In genomic region chr2:241307055-241307454, GRCh38 we compare ENCODE assay signal across 19 cellular contexts. TPM values are rescaled to one million over a fixed set of nuclear protein-coding genes. Genes with fewer than 3 reads are reported as not detected.
DNase-seq lines count a peak whose midpoint lies in the region; ATAC-seq and TF ChIP-seq lines count a peak whose summit lies in the region.
"Had no signal": no experiment of that assay in that cellular context is flagged by ENCODE, and none has a peak within 500 bp of the region (broad histone marks: within the 10 kb centered on the region; RNA-seq: fewer than 3 reads in every experiment).

No MANE protein-coding gene starts in this region.

- no peaks in the 10 kb centered on the region for H3K9me3 Mint-ChIP-seq in CD4-positive, alpha-beta T cell
- H3K9me3 Mint-ChIP-seq in CD8-positive, alpha-beta memory T cell = no peaks in the 10 kb centered on the region
- H3K9me3 Mint-ChIP-seq: CD14-positive monocyte had no signal

- H3K4me3 Mint-ChIP-seq in CD4-positive, alpha-beta T cell = no peak overlapping the region
- peak overlapping the region in 2 of 7 donors; percentile 8 to 18 for H3K4me3 Mint-ChIP-seq in CD8-positive, alpha-beta memory T cell
- H3K4me3 Mint-ChIP-seq: CD14-positive monocyte had no signal

- H3K4me1 Mint-ChIP-seq in CD4-positive, alpha-beta T cell (ENCODE audit: low read depth) = peaks cover 91% of the 10 kb centered on the region
- H3K4me1 Mint-ChIP-seq in CD8-positive, alpha-beta memory T cell = peaks cover 68 to 91% (median 82%) of the 10 kb centered on the region in 3 donors

- intact Hi-C loops in CD4-positive, alpha-beta T cell (cut with DNase I, micrococcal nuclease) = no loop called here
- intact Hi-C loops in left lung (cut with DNase I) = no loop called here

- H3K4me3 ChIP-seq in CD8-positive, alpha-beta memory T cell (ENCODE audit: low read length) = no peak overlapping the region
- no peak overlapping the region for H3K4me3 ChIP-seq in left lung
- H3K4me3 ChIP-seq: BLaER1, GM23248, HAP-1, K562 had no signal

- H3K36me3 ChIP-seq in CD8-positive, alpha-beta memory T cell (ENCODE audit: insufficient read depth, low read length) = no peaks in the 10 kb centered on the region
- no peaks in the 10 kb centered on the region for H3K36me3 ChIP-seq in left lung
- H3K36me3 ChIP-seq: HAP-1 had no signal

- no peak overlapping the region for H3K27ac ChIP-seq in CD4-positive, alpha-beta T cell (ENCODE audit: low read depth, low read length)
- no peak overlapping the region for H3K27ac ChIP-seq in CD8-positive, alpha-beta memory T cell (ENCODE audit: low read depth, low read length)
- no peak overlapping the region for H3K27ac ChIP-seq in left lung
- H3K27ac ChIP-seq: BLaER1, GM23248, HL-60 had no signal

- ATAC-seq in CD4-positive, alpha-beta T cell (ENCODE audit: poor library complexity) = no peak
- peak; percentile 39 for ATAC-seq in left lung
- ATAC-seq in GM19463 (IDR thresholded peaks at IDR 0.05; ENCODE audit: unreplicated experiment) = no peak
- ATAC-seq in HG03039 (IDR thresholded peaks at IDR 0.05; ENCODE audit: unreplicated experiment) = no peak
- no peak for ATAC-seq in GM21717 (IDR thresholded peaks at IDR 0.05; ENCODE audit: unreplicated experiment)
- ATAC-seq: K562 had no signal

- no peaks in the 10 kb centered on the region for H3K27me3 Mint-ChIP-seq in CD4-positive, alpha-beta T cell
- no peaks in the 10 kb centered on the region for H3K27me3 Mint-ChIP-seq in CD8-positive, alpha-beta memory T cell

- peak overlapping the region; percentile 67 for H3K27ac Mint-ChIP-seq in CD4-positive, alpha-beta T cell
- H3K27ac Mint-ChIP-seq in CD8-positive, alpha-beta memory T cell = peak overlapping the region in 6 of 8 donors; percentile 32 to 74 (median 50)

- no peak for TF ChIP-seq CTCF in CD4-positive, alpha-beta T cell (IDR thresholded peaks at IDR 0.05)
- TF ChIP-seq CTCF in left lung (IDR thresholded peaks at IDR 0.05) = no peak

- H3K4me1 ChIP-seq in CD8-positive, alpha-beta memory T cell (ENCODE audit: insufficient read depth, low read length) = peaks cover 43% of the 10 kb centered on the region
- H3K4me1 ChIP-seq in left lung = peaks cover 11 to 51% of the 10 kb centered on the region in 2 donors

- CTCF ChIA-PET in CD4-positive, alpha-beta T cell (lab: Charles Lee) = no interaction called here
- CTCF ChIA-PET in CD8-positive, alpha-beta memory T cell (lab: Charles Lee) = no interaction called here

- no peaks in the 10 kb centered on the region for H3K27me3 ChIP-seq in CD4-positive, alpha-beta T cell (ENCODE audit: control insufficient read depth, insufficient read depth, low read length)
- H3K27me3 ChIP-seq in CD8-positive, alpha-beta memory T cell (ENCODE audit: insufficient read depth, low read length, poor library complexity, severe bottlenecking) = no peaks in the 10 kb centered on the region
- H3K27me3 ChIP-seq in left lung = no peaks in the 10 kb centered on the region
- H3K27me3 ChIP-seq: BLaER1 had no signal

- no peak for DNase-seq in CD4-positive, alpha-beta T cell
- DNase-seq in CD8-positive, alpha-beta memory T cell = no peak
- DNase-seq in RPMI8226 = peak; percentile 25
- no peak for DNase-seq in left lung
- no peak for DNase-seq in DMS53 (lab: John Stamatoyannopoulos, UW)
- DNase-seq: 8988T, DMS153, DMS79 treated with DMSO at 0.1 percent for 48 hours, GF-D8, GM23248, IMR-90 had no signal

- POLR2A ChIA-PET in CD4-positive, alpha-beta T cell (lab: Charles Lee) = interaction anchor here (1.2 kb wide), 1 partner anchor 8 kb away, joined by 5 read pairs; the partner anchor contains the start of genes HDLBP and SEPTIN2
- POLR2A ChIA-PET in CD8-positive, alpha-beta memory T cell (lab: Charles Lee) = interaction anchor here (0.6 kb wide), 1 partner anchor 60 kb away, joined by 3 read pairs; no protein-coding TSS in a partner anchor

- H3K36me3 Mint-ChIP-seq in CD4-positive, alpha-beta T cell (ENCODE audit: low read depth) = peaks cover 5% of the 10 kb centered on the region
- peaks cover 0 to 5% (median 2%) of the 10 kb centered on the region in 3 donors for H3K36me3 Mint-ChIP-seq in CD8-positive, alpha-beta memory T cell

- H3K9me3 ChIP-seq in CD4-positive, alpha-beta T cell (ENCODE audit: control insufficient read depth, low read length) = no peaks in the 10 kb centered on the region
- no peaks in the 10 kb centered on the region for H3K9me3 ChIP-seq in CD8-positive, alpha-beta memory T cell (ENCODE audit: low read length)
- no peaks in the 10 kb centered on the region for H3K9me3 ChIP-seq in left lung
- H3K9me3 ChIP-seq: BLaER1, HAP-1 had no signal

RNA-seq across cellular contexts. Expression of gene HDLBP, which starts 8.4 kb away (rescaled TPM):
- 10 to 100 TPM; 82.0 to 97.9 TPM for total RNA-seq in CD4-positive, alpha-beta T cell
- total RNA-seq in CD8-positive, alpha-beta memory T cell = 100 to 1,000 TPM; 307 to 313 TPM
- 70.0 TPM for polyA plus RNA-seq in CD8-positive, alpha-beta memory T cell
- 100 to 1,000 TPM; 559 to 567 TPM for total RNA-seq in left lung

RNA-seq across cellular contexts. Expression of gene SEPTIN2, which starts 8.7 kb away (rescaled TPM):
- total RNA-seq in CD4-positive, alpha-beta T cell = 100 to 1,000 TPM; 189 to 196 TPM
- total RNA-seq in CD8-positive, alpha-beta memory T cell = 100 to 1,000 TPM; 301 to 319 TPM
- 187 TPM for polyA plus RNA-seq in CD8-positive, alpha-beta memory T cell
- 100 to 1,000 TPM; 320 to 344 TPM for total RNA-seq in left lung

RNA-seq across cellular contexts. Expression of gene FARP2, which starts 49.0 kb away (rescaled TPM):
- 10 to 100 TPM; 17.2 to 18.3 TPM for total RNA-seq in CD4-positive, alpha-beta T cell
- total RNA-seq in CD8-positive, alpha-beta memory T cell = 10 to 100 TPM; 32.8 to 36.0 TPM
- polyA plus RNA-seq in CD8-positive, alpha-beta memory T cell = 10.4 TPM
- 10 to 100 TPM; 32.2 to 37.0 TPM for total RNA-seq in left lung
